Comparison of ENCODE assay signal across 4 cellular contexts in the genomic region with DNA sequence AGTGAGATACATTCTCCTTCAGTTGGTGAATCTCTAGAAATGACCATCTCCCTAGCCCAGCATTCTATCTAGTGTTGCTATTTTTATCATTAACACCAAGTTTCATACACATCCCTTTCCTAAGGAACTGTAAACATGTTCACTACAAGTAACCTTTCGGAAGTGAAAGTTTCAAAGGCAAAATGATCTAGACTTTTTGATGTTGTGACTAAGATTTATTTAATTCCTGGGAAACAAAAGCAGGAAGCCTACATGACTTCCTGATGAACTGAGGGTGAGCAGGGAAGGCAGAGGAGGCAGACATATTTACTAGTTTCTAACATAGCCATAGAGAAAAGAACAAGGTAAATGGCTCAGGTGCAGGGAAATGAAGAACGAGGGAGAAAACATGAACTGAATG. TPM values are rescaled to one million over a fixed set of nuclear protein-coding genes. Genes with fewer than 3 reads are reported as not detected.
"Had no signal": no experiment of that assay in that cellular context is flagged by ENCODE, and none has a peak within 500 bp of the region (broad histone marks: within the 10 kb centered on the region; RNA-seq: fewer than 3 reads in every experiment).

No MANE protein-coding gene starts in this region.

RNA-seq across cellular contexts. Expression of a gene that starts 54.3 kb away (rescaled TPM):
- total RNA-seq: GM23248, H4, HT-29 had no signal
- polyA plus RNA-seq: GM23248 had no signal

RNA-seq across cellular contexts. Expression of a gene that starts 56.4 kb away (rescaled TPM):
- total RNA-seq: H9 had no signal
